Comparison of ENCODE assay signal across 9 cellular contexts in genomic region chr4:158193171-158193749, GRCh38. TPM values are rescaled to one million over a fixed set of nuclear protein-coding genes. Genes with fewer than 3 reads are reported as not detected.
DNase-seq lines count a peak whose midpoint lies in the region; ATAC-seq and FAIRE-seq lines count a peak whose summit lies in the region.
"Had no signal": no experiment of that assay in that cellular context is flagged by ENCODE, and none has a peak within 500 bp of the region (broad histone marks: within the 10 kb centered on the region; RNA-seq: fewer than 3 reads in every experiment).

No MANE protein-coding gene starts in this region.

- intact Hi-C loops in activated CD4-positive, alpha-beta T cell treated with anti-CD3 and anti-CD28 coated beads, Interleukin-2, amount 10 ng/mL, durations not matched to agents 24 days and 14 days (cut with micrococcal nuclease) = loop anchor here (5.0 kb wide), 1 partner anchor 64 kb away; no protein-coding TSS in a partner anchor
- intact Hi-C loops in CD4-positive, alpha-beta memory T cell (cut with micrococcal nuclease) = no loop called here

- no peaks in the 10 kb centered on the region for H3K27me3 ChIP-seq in skeletal muscle satellite cell (ENCODE audit: control insufficient read depth, insufficient read depth, low read length)
- no peaks in the 10 kb centered on the region for H3K27me3 ChIP-seq in CD4-positive, alpha-beta memory T cell (ENCODE audit: insufficient read depth, low read length)

- no peak overlapping the region for H3K9ac ChIP-seq in skeletal muscle satellite cell (ENCODE audit: low read depth, low read length)

- peak; percentile 79 for FAIRE-seq in frontal cortex (lab: Jason Lieb, UNC)

- DNase-seq in activated CD4-positive, alpha-beta T cell treated with anti-CD3 and anti-CD28 coated beads, Interleukin-2, amount 10 ng/mL, durations not matched to agents 24 days and 14 days = peak; percentile 52
- DNase-seq in activated CD4-positive, alpha-beta T cell treated with anti-CD3 and anti-CD28 coated beads for 4 hours = no peak
- DNase-seq in SKM-1 (lab: John Stamatoyannopoulos, UW; ENCODE audit: unreplicated experiment) = peak; percentile 37
- DNase-seq in frontal cortex (ENCODE audit: low spot score in 2 of 2) = no peak
- DNase-seq in CD4-positive, alpha-beta memory T cell = no peak
- no peak for DNase-seq in middle frontal gyrus (ENCODE audit: extremely low spot score, low spot score)

- H3K9me3 ChIP-seq in skeletal muscle satellite cell (replicated peaks; ENCODE audit: low read length) = no peaks in the 10 kb centered on the region
- no peaks in the 10 kb centered on the region for H3K9me3 ChIP-seq in CD4-positive, alpha-beta memory T cell (ENCODE audit: control insufficient read depth in 1 of 2, low read length in 2 of 2)

- no peak overlapping the region for H3K4me3 ChIP-seq in skeletal muscle satellite cell (ENCODE audit: low read length)
- no peak overlapping the region for H3K4me3 ChIP-seq in CD4-positive, alpha-beta memory T cell (ENCODE audit: low read length in 2 of 2)

- peaks cover 6% of the 10 kb centered on the region for H3K27me3 Mint-ChIP-seq in activated CD4-positive, alpha-beta T cell treated with anti-CD3 and anti-CD28 coated beads, Interleukin-2, amount 10 ng/mL, durations not matched to agents 24 days and 14 days
- H3K27me3 Mint-ChIP-seq in CD4-positive, alpha-beta memory T cell = no peaks in the 10 kb centered on the region

- peaks cover 2% of the 10 kb centered on the region for H3K4me1 Mint-ChIP-seq in activated CD4-positive, alpha-beta T cell treated with anti-CD3 and anti-CD28 coated beads, Interleukin-2, amount 10 ng/mL, durations not matched to agents 24 days and 14 days
- H3K4me1 Mint-ChIP-seq in CD4-positive, alpha-beta memory T cell = peaks cover 0 to 3% (median under 1%) of the 10 kb centered on the region in 4 donors

- H3K4me1 ChIP-seq in skeletal muscle satellite cell (ENCODE audit: control insufficient read depth, insufficient read depth, low read length) = no peaks in the 10 kb centered on the region
- H3K4me1 ChIP-seq in CD4-positive, alpha-beta memory T cell (ENCODE audit: insufficient read depth, low read length) = no peaks in the 10 kb centered on the region

- H3K27ac Mint-ChIP-seq in activated CD4-positive, alpha-beta T cell treated with anti-CD3 and anti-CD28 coated beads, Interleukin-2, amount 10 ng/mL, durations not matched to agents 24 days and 14 days = no peak overlapping the region
- H3K27ac Mint-ChIP-seq in CD4-positive, alpha-beta memory T cell = no peak overlapping the region
- H3K27ac Mint-ChIP-seq: activated naive CD4-positive, alpha-beta T cell treated with anti-CD3 and anti-CD28 coated beads, Interleukin-2, amount 50 U/mL, for 72 hours had no signal

- H3K36me3 ChIP-seq in skeletal muscle satellite cell (ENCODE audit: insufficient read depth, low read length) = no peaks in the 10 kb centered on the region
- H3K36me3 ChIP-seq in CD4-positive, alpha-beta memory T cell (ENCODE audit: insufficient read depth, low read length) = no peaks in the 10 kb centered on the region

- H3K4me3 Mint-ChIP-seq in activated CD4-positive, alpha-beta T cell treated with anti-CD3 and anti-CD28 coated beads, Interleukin-2, amount 10 ng/mL, durations not matched to agents 24 days and 14 days = no peak overlapping the region
- peak overlapping the region in 2 of 8 donors; percentile 7 to 17 for H3K4me3 Mint-ChIP-seq in CD4-positive, alpha-beta memory T cell

- no peaks in the 10 kb centered on the region for H3K36me3 Mint-ChIP-seq in activated CD4-positive, alpha-beta T cell treated with anti-CD3 and anti-CD28 coated beads, Interleukin-2, amount 10 ng/mL, durations not matched to agents 24 days and 14 days (ENCODE audit: low read depth)
- no peaks in the 10 kb centered on the region for H3K36me3 Mint-ChIP-seq in CD4-positive, alpha-beta memory T cell
- H3K36me3 Mint-ChIP-seq: activated naive CD4-positive, alpha-beta T cell treated with anti-CD3 and anti-CD28 coated beads, Interleukin-2, amount 50 U/mL, for 72 hours had no signal

- H3K27ac ChIP-seq in CD4-positive, alpha-beta memory T cell (ENCODE audit: low read depth, low read length) = no peak overlapping the region

- H3K4me2 ChIP-seq in skeletal muscle satellite cell (ENCODE audit: low read length) = peak overlapping the region; percentile 51

- no peaks in the 10 kb centered on the region for H3K9me3 Mint-ChIP-seq in activated CD4-positive, alpha-beta T cell treated with anti-CD3 and anti-CD28 coated beads, Interleukin-2, amount 10 ng/mL, durations not matched to agents 24 days and 14 days
- H3K9me3 Mint-ChIP-seq in CD4-positive, alpha-beta memory T cell = no peaks in the 10 kb centered on the region

- peak; percentile 65 for ATAC-seq in HG03175 (IDR thresholded peaks at IDR 0.05; ENCODE audit: unreplicated experiment)

- CTCF ChIA-PET in CD4-positive, alpha-beta memory T cell (lab: Charles Lee; ENCODE audit: partially characterized antibody) = interaction anchor here (1.2 kb wide), 1 partner anchor 1010 kb away, joined by 4 read pairs; no protein-coding TSS in a partner anchor

- POLR2A ChIA-PET in CD4-positive, alpha-beta memory T cell (lab: Charles Lee; ENCODE audit: partially characterized antibody) = no interaction called here

RNA-seq across cellular contexts. Expression of gene TMEM144, which starts 17.0 kb away (rescaled TPM):
- total RNA-seq in activated CD4-positive, alpha-beta T cell treated with anti-CD3 and anti-CD28 coated beads, Interleukin-2, amount 10 ng/mL, durations not matched to agents 24 days and 14 days = not detected in 2 replicates
- 2.4 TPM for total RNA-seq in frontal cortex
- total RNA-seq in skeletal muscle satellite cell (2012; rRNA removed) = 8.7 and 11.4 TPM in 2 replicates
- under 1 TPM in 1 of 2 experiments, not detected in 1; 0.61 TPM for total RNA-seq in CD4-positive, alpha-beta memory T cell
- polyA plus RNA-seq in CD4-positive, alpha-beta memory T cell = not detected

RNA-seq across cellular contexts. Expression of gene GASK1B, which starts 20.4 kb away (rescaled TPM):
- total RNA-seq in activated CD4-positive, alpha-beta T cell treated with anti-CD3 and anti-CD28 coated beads, Interleukin-2, amount 10 ng/mL, durations not matched to agents 24 days and 14 days = not detected in 2 replicates
- total RNA-seq in frontal cortex = 6.1 TPM
- 27.4 and 50.5 TPM in 2 replicates for total RNA-seq in skeletal muscle satellite cell (2012; rRNA removed)
- under 1 TPM; 0.58 to 0.70 TPM for total RNA-seq in CD4-positive, alpha-beta memory T cell
- polyA plus RNA-seq in CD4-positive, alpha-beta memory T cell = not detected
- total RNA-seq: activated naive CD4-positive, alpha-beta T cell treated with anti-CD3 and anti-CD28 coated beads, Interleukin-2, amount 50 U/mL, for 72 hours had no signal

Comparison
In these comparisons a context has a peak if more than half of its experiments do, and no peak if none do; other contexts are left out.
1. DNase-seq: peak in activated CD4-positive, alpha-beta T cell treated with anti-CD3 and anti-CD28 coated beads, Interleukin-2, amount 10 ng/mL, durations not matched to agents 24 days and 14 days (single experiment) and SKM-1 (single experiment); none in activated CD4-positive, alpha-beta T cell treated with anti-CD3 and anti-CD28 coated beads for 4 hours (0 of 2), frontal cortex (0 of 2), CD4-positive, alpha-beta memory T cell (0 of 5) and middle frontal gyrus (single experiment).